ENCODE assay signal across 10 cellular contexts in the genomic region with DNA sequence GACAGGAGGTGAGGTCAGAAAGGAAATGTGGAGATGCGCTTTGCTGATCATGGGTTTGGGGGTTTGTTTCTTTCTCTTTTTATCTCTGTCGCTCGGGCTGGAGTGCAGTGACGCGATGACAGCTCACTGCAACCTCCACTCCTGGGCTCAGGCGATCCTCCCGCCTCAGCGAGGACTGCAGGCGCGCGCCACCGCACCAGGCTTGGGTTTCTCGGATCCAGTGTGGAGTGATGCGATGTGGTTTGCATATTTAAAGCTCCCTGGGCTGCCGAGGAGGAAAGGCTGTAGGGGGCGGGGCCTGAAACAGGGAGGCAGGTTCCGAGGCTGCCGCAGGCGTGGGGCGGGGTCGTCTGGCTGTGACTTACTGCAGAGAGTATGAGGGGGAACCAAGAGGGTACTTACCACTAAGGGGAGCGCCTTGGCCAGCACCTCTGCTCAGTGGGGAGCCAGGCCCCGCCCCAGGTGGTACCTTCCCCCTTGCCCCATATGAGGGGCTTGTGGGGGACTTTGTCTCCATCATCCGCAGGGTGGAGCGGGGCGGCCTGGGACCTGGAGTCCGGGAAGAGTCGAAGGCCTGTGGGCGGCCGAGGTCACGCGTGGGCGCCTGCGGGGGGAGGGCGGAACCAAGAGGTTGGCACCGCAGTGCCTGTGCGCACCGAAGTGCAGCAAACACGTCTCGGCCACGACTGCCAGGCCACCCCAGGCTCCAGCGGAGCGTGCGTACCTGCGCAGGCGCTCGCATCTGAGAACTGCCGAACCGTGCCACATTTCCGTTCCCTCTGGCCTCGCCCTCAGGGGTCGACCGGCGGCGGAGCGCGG. TPM values are rescaled to one million over a fixed set of nuclear protein-coding genes. Genes with fewer than 3 reads are reported as not detected.
DNase-seq lines count a peak whose midpoint lies in the region; ATAC-seq and TF ChIP-seq lines count a peak whose summit lies in the region.
"Had no signal": no experiment of that assay in that cellular context is flagged by ENCODE, and none has a peak within 500 bp of the region (broad histone marks: within the 10 kb centered on the region; RNA-seq: fewer than 3 reads in every experiment).

No MANE protein-coding gene starts in this region.

- H3K4me3 Mint-ChIP-seq in nephron, result peak overlapping the region; percentile 27 to 48 (median 31)

- peaks cover 30% of the 10 kb centered on the region for H3K4me1 Mint-ChIP-seq in nephron

- TF ChIP-seq POLR2A in lower leg skin (IDR thresholded peaks at IDR 0.05), result no peak

- 37% methylated on average over 57 of the region's 57 CpGs for WGBS in right cardiac atrium
- WGBS in lower leg skin, 2 donors, result 37 to 45% methylated on average over 38 to 57 of the region's 57 CpGs

- no peaks in the 10 kb centered on the region for H3K9me3 Mint-ChIP-seq in nephron

- peaks cover 5% of the 10 kb centered on the region for H3K4me1 ChIP-seq in right cardiac atrium (ENCODE audit: control insufficient read depth, insufficient read depth, low read length)

- H3K27me3 ChIP-seq in right cardiac atrium (ENCODE audit: control insufficient read depth, insufficient read depth), result no peaks in the 10 kb centered on the region
- H3K27me3 ChIP-seq: pancreas had no signal

- H3K27ac ChIP-seq in right cardiac atrium (ENCODE audit: low read length), result no peak overlapping the region
- H3K27ac ChIP-seq: pancreas, VCaP had no signal

- H3K4me3 ChIP-seq in right cardiac atrium (ENCODE audit: low read length) (no peak overlapping the region), choroid plexus epithelial cell (ENCODE audit: low read depth, low read length) (peak overlapping the region; percentile 35), lower leg skin (ENCODE audit: low read depth, poor library complexity, severe bottlenecking) (no peak overlapping the region)
- H3K4me3 ChIP-seq: pancreas had no signal

- no peaks in the 10 kb centered on the region for H3K36me3 Mint-ChIP-seq in nephron (ENCODE audit: low read depth)

- ATAC-seq in right cardiac atrium (no peak), left ventricle myocardium superior (no peak)

- intact Hi-C loops in right cardiac atrium (cut with DNase I) (loop anchor here in 1 of 4 donors (10.0 kb wide), 1 partner anchor 172 kb away; no protein-coding TSS in a partner anchor), left ventricle myocardium superior (cut with micrococcal nuclease) (loop anchor here (5.0 kb wide), 1 partner anchor 39 kb away; no protein-coding TSS in a partner anchor), lower leg skin (cut with DNase I; ENCODE audit: low total_unique reads) (no loop called here)

- no peaks in the 10 kb centered on the region for H3K9me3 ChIP-seq in right cardiac atrium (ENCODE audit: control insufficient read depth, low read length)
- H3K9me3 ChIP-seq: pancreas had no signal

- H3K27ac Mint-ChIP-seq in nephron, result peak overlapping the region in 2 of 3 experiments; percentile 37 to 93

- TF ChIP-seq CTCF in choroid plexus epithelial cell (conservative IDR thresholded peaks at IDR 0.05; ENCODE audit: low read depth, low read length), result no peak
- no peak for TF ChIP-seq CTCF in nephron (IDR thresholded peaks at IDR 0.05; ENCODE audit: unreplicated experiment in 3 of 3)
- TF ChIP-seq CTCF in lower leg skin (IDR thresholded peaks at IDR 0.05), result no peak

- H3K27me3 Mint-ChIP-seq in nephron (ENCODE audit: low read depth), result peaks cover 23% of the 10 kb centered on the region

- DNase-seq in right cardiac atrium (peak in 2 of 3 donors; percentile 67 to 73), left ventricle myocardium superior (no peak), T follicular helper cell (ENCODE audit: low read depth) (peak; percentile 42), choroid plexus epithelial cell (ENCODE audit: low read depth) (no peak), NCI-H2081 (lab: John Stamatoyannopoulos, UW) (no peak), NCI-H226 (no peak), lower leg skin (ENCODE audit: low spot score in 2 of 2) (no peak)
- DNase-seq: pancreas had no signal

RNA-seq across cellular contexts. Expression of gene BAK1, which starts 12.7 kb away (rescaled TPM):
- total RNA-seq in right cardiac atrium (10 to 100 TPM; 14.6 to 17.8 (median 16.7) TPM), left ventricle myocardium superior (23.1 TPM), lower leg skin (10 to 100 TPM; 19.7 to 26.6 (median 22.2) TPM)
- polyA plus RNA-seq in right cardiac atrium, result 17.1 TPM

RNA-seq across cellular contexts. Expression of gene ITPR3, which starts 28.3 kb away (rescaled TPM):
- 1 to 10 TPM; 4.7 to 9.1 (median 6.5) TPM for total RNA-seq in right cardiac atrium
- polyA plus RNA-seq in right cardiac atrium, result 5.7 TPM
- 6.1 TPM for total RNA-seq in left ventricle myocardium superior
- total RNA-seq in lower leg skin, result 100 to 1,000 TPM; 161 to 265 (median 197) TPM

Comparison
In these comparisons a context has a peak if more than half of its experiments do, and no peak if none do; other contexts are left out.
1. DNase-seq: peak in right cardiac atrium (2 of 3) and T follicular helper cell (single experiment); none in left ventricle myocardium superior (single experiment), choroid plexus epithelial cell (single experiment), NCI-H2081 (0 of 2), NCI-H226 (single experiment) and lower leg skin (0 of 2).
2. RNA of gene ITPR3, which starts 28.3 kb away (total RNA-seq): 161 to 265 TPM in lower leg skin; 4.7 to 9.1 TPM in right cardiac atrium and 6.1 TPM in left ventricle myocardium superior (single experiment); every median in the first group is over 10 times any median in the second.